Comparison of ENCODE assay signal across 8 cellular contexts in the genomic region with DNA sequence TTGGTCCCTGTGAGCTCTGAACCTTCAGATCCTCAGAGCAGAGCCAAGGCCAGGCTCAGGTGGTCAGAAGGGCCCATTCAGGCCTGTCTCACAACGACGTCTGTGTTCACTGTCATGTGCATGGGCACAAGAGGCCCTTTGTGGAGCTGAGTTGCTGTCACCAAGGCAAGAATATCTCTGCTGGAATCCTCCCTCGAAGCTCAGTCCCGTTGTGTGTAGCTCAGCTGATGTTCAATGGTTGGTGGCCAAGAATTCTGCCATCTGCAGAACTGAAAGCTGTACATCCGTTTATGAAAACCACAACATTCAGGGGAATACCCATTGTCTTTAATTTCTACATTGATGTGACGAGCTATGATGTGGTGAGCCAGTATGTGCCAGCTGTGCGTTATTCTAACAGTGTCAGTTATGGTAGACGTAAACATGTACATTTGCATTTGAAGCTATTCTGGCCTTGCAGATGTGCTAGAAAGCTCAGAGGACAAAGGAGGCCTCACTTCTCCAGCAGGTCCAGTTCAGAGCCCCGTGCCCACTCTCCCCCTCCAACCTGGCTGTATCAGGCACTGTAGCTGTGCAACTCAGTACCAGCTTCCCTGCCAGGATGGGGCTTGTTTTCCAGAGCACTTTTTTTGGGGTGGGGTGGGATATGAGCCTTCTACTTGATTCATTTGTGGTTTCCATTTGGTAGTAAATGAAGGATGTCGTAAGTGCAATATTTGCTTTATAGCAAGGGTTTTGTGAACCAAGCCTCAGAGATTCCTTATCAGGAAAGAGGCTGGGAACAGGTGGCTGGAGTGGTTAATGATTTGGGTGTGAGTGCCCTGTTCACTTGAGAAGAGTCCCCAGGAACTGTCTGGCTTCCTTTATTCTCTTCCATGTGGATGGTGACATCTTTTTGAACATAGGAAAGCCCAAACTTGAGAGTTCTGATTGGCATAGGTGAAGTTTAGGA. TPM values are rescaled to one million over a fixed set of nuclear protein-coding genes. Genes with fewer than 3 reads are reported as not detected.
DNase-seq lines count a peak whose midpoint lies in the region; ATAC-seq, FAIRE-seq and TF ChIP-seq lines count a peak whose summit lies in the region.

No MANE protein-coding gene starts in this region.

- no peaks in the 10 kb centered on the region for H3K9me3 Mint-ChIP-seq in activated naive CD4-positive, alpha-beta T cell treated with anti-CD3 and anti-CD28 coated beads, Interleukin-2, amount 50 U/mL, for 24 hours

- H3K4me1 ChIP-seq in small intestine (ENCODE audit: control insufficient read depth in 2 of 2, insufficient read depth in 1 of 2, low read depth in 1 of 2, low read length in 1 of 2) (peaks cover 0 to 4% of the 10 kb centered on the region in 2 donors), thyroid gland (peaks cover 20 to 58% of the 10 kb centered on the region in 2 donors)

- no peaks in the 10 kb centered on the region for H3K36me3 ChIP-seq in small intestine (ENCODE audit: control insufficient read depth in 2 of 2, insufficient read depth in 2 of 2, low read length in 2 of 2)
- no peaks in the 10 kb centered on the region for H3K36me3 ChIP-seq in thyroid gland
- H3K36me3 ChIP-seq in WERI-Rb-1: no peaks in the 10 kb centered on the region

- in situ Hi-C loops in KBM-7 (cut with MboI; ENCODE audit: low pct_unique_long_range_greater_than_20kb, low sequenced_read_pairs): no loop called here

- no peak overlapping the region for H3K4me3 ChIP-seq in small intestine (ENCODE audit: low read depth in 1 of 2, low read length in 2 of 2)
- no peak overlapping the region for H3K4me3 ChIP-seq in thyroid gland (replicated peaks in 1 of 3)
- H3K4me3 ChIP-seq in WERI-Rb-1 (ENCODE audit: low read depth, low read length): no peak overlapping the region

- H3K27ac ChIP-seq in small intestine (ENCODE audit: low read depth in 1 of 2, low read length in 1 of 2) (peak overlapping the region in 1 of 2 donors; percentile 71), thyroid gland (no peak overlapping the region), WERI-Rb-1 (no peak overlapping the region)

- H3K4me3 Mint-ChIP-seq in activated naive CD4-positive, alpha-beta T cell treated with anti-CD3 and anti-CD28 coated beads, Interleukin-2, amount 50 U/mL, for 24 hours: no peak overlapping the region

- TF ChIP-seq POLR2A in GM12892 (IDR thresholded peaks at IDR 0.05; ENCODE audit: low read depth, low read length) (peak; percentile 53; the same call in 1 of the 2 replicates), thyroid gland (IDR thresholded peaks at IDR 0.05) (no peak)

- no peaks in the 10 kb centered on the region for H3K36me3 Mint-ChIP-seq in activated naive CD4-positive, alpha-beta T cell treated with anti-CD3 and anti-CD28 coated beads, Interleukin-2, amount 50 U/mL, for 24 hours

- DNase-seq in GM12892 (ENCODE audit: insufficient read length) (no peak), KBM-7 (peak; percentile 57), small intestine (peak; percentile 34), ureter (ENCODE audit: low spot score) (no peak), thyroid gland (no peak), WERI-Rb-1 (no peak)

- FAIRE-seq in GM12892 (lab: Jason Lieb, UNC): peak; percentile 99
- no peak for FAIRE-seq in small intestine (lab: Jason Lieb, UNC)

- H3K27me3 Mint-ChIP-seq in activated naive CD4-positive, alpha-beta T cell treated with anti-CD3 and anti-CD28 coated beads, Interleukin-2, amount 50 U/mL, for 24 hours: peaks cover 15% of the 10 kb centered on the region

- peaks cover 24% of the 10 kb centered on the region for H3K4me1 Mint-ChIP-seq in activated naive CD4-positive, alpha-beta T cell treated with anti-CD3 and anti-CD28 coated beads, Interleukin-2, amount 50 U/mL, for 24 hours

- peak; percentile 73 for ATAC-seq in GM21526 (IDR thresholded peaks at IDR 0.05; ENCODE audit: low FRiP score, unreplicated experiment)

- TF ChIP-seq CTCF in thyroid gland (IDR thresholded peaks at IDR 0.05) (no peak), WERI-Rb-1 (IDR thresholded peaks at IDR 0.05; ENCODE audit: low read depth, low read length) (no peak)

- intact Hi-C loops in thyroid gland (cut with DNase I): no loop called here

- H3K9me3 ChIP-seq in small intestine (ENCODE audit: control insufficient read depth, low read depth) (no peaks in the 10 kb centered on the region), thyroid gland (no peaks in the 10 kb centered on the region), WERI-Rb-1 (ENCODE audit: severe bottlenecking) (no peaks in the 10 kb centered on the region)

- peak overlapping the region; percentile 69 for H3K27ac Mint-ChIP-seq in activated naive CD4-positive, alpha-beta T cell treated with anti-CD3 and anti-CD28 coated beads, Interleukin-2, amount 50 U/mL, for 24 hours

- WGBS in small intestine, 3 donors: 53 to 58% (median 54%) methylated on average over 10 of the region's 10 CpGs
- 79 to 82% methylated on average over 10 of the region's 10 CpGs for WGBS in thyroid gland, 2 donors

- H3K27me3 ChIP-seq in small intestine (ENCODE audit: control insufficient read depth in 2 of 2, insufficient read depth in 2 of 2, low read length in 2 of 2): no peaks in the 10 kb centered on the region
- no peaks in the 10 kb centered on the region for H3K27me3 ChIP-seq in thyroid gland
- H3K27me3 ChIP-seq in WERI-Rb-1 (ENCODE audit: insufficient read depth, low read depth, severe bottlenecking): no peaks in the 10 kb centered on the region

RNA-seq across cellular contexts. Expression of a gene that starts 56.1 kb away (rescaled TPM):
- 10.8 TPM for polyA plus RNA-seq in GM12892 (2012; ENCODE audit: missing spikeins)
- polyA plus RNA-seq in small intestine: 10 to 100 TPM in 2 of 3 donors, 1 to 10 TPM in 1; 2.2 to 13.2 (median 12.5) TPM
- total RNA-seq in ureter (22.7 TPM), thyroid gland (100 to 1,000 TPM in 2 of 4 donors, 10 to 100 TPM in 2; 45.0 to 104 (median 90.3) TPM)

Comparison
In these comparisons a context has a peak if more than half of its experiments do, and no peak if none do; other contexts are left out.
1. DNase-seq: peak in KBM-7 (single experiment) and small intestine (single experiment); none in GM12892 (single experiment), ureter (single experiment), thyroid gland (0 of 2) and WERI-Rb-1 (single experiment).